ENCODE assay signal across 1 cellular context in the genomic region with DNA sequence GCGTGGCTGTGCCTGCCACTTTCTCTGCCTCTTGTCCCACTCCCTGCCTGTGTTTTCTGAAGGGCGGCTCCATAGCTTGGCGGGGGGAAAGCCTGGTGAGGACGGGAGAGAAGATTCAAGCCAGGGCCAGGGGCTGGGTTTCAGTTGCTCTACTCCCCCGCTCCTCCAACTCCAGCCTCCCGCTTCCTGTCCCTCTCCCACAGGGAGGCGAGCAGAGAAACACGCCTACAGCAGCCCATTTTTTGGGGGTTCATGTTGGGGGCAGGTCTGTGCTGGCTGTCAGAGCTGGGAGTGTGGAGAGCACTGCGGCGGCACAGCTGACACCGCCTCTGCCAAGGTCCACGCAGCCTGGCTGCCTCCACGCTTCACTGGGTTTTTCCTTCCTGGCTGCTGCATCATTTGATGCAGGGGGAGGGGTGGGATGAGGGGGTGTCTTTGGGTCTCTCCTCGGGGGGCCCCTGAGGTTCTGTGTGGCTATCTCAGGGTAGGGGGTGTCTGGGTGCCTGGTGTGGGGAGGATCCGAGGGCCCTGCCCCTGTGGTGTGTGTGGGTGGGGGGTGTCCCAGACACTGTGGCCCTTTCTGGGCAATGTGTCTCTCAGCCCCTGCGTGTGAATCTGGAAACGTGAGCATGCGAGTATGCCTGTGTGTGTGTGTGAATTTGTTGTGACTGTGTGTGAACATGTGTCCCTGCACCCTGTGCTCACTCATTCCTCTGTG.
TF ChIP-seq lines count a peak whose summit lies in the region.

No MANE protein-coding gene starts in this region.

TF ChIP-seq in H1, 55 proteins besides CTCF, POLR2A, EP300 and RAD21:
- TF ChIP-seq CBX8 (IDR thresholded peaks at IDR 0.05; ENCODE audit: borderline replicate concordance, low read depth, low read length) (no peak), SP2 (IDR thresholded peaks at IDR 0.05; ENCODE audit: low read length) (no peak), CTBP2 (IDR thresholded peaks at IDR 0.05; ENCODE audit: borderline replicate concordance, insufficient read depth, insufficient read length, low read length) (no peak), YY1 (IDR thresholded peaks at IDR 0.05; ENCODE audit: low read depth, low read length) (no peak), TAF7 (optimal IDR thresholded peaks at IDR 0.05; ENCODE audit: borderline replicate concordance, low read depth, low read length) (no peak)
